In genomic region chr7:27890205-27890849, GRCh38 we compare ENCODE assay signal across 13 cellular contexts.
A peak's percentile ranks its signal among the peaks of the same experiment; 100 is the strongest.
DNase-seq lines count a peak whose midpoint lies in the region; ATAC-seq and TF ChIP-seq lines count a peak whose summit lies in the region.
"Had no signal": no experiment of that assay in that cellular context is flagged by ENCODE, and none has a peak within 500 bp of the region (broad histone marks: within the 10 kb centered on the region; RNA-seq: fewer than 3 reads in every experiment).

No MANE protein-coding gene starts in this region.

- H3K27me3 ChIP-seq in KMS-11 (ENCODE audit: insufficient read depth, low read depth), result no peaks in the 10 kb centered on the region
- H3K27me3 ChIP-seq: hepatocyte, spleen had no signal

- H3K36me3 ChIP-seq in KMS-11 (ENCODE audit: insufficient read depth), result no peaks in the 10 kb centered on the region

- peak overlapping the region; percentile 51 for H3K4me2 ChIP-seq in KMS-11
- H3K4me2 ChIP-seq: hepatocyte had no signal

- no peak overlapping the region for H3K4me3 ChIP-seq in KMS-11 (IDR thresholded peaks at IDR 0.05; ENCODE audit: insufficient read depth, low read depth, low read length)
- H3K4me3 ChIP-seq: GM23248, hepatocyte, spleen had no signal

- ATAC-seq in GM18508 (IDR thresholded peaks at IDR 0.05; ENCODE audit: insufficient read depth, unreplicated experiment) (peak; percentile 97), GM19455 (IDR thresholded peaks at IDR 0.05; ENCODE audit: unreplicated experiment) (peak; percentile 99), HG02885 (IDR thresholded peaks at IDR 0.05; ENCODE audit: poor library complexity, unreplicated experiment) (peak; percentile 99)

- H4K20me1 ChIP-seq in KMS-11 (ENCODE audit: insufficient read depth), result no peaks in the 10 kb centered on the region

- no peak overlapping the region for H3K9ac ChIP-seq in KMS-11
- H3K9ac ChIP-seq: GM23248 had no signal

- no peak overlapping the region for H3K27ac ChIP-seq in KMS-11
- H3K27ac ChIP-seq: GM23248, hepatocyte, spleen had no signal

- peaks cover 32% of the 10 kb centered on the region for H3K4me1 ChIP-seq in KMS-11 (ENCODE audit: low read depth, poor library complexity, severe bottlenecking)

- no peak for TF ChIP-seq CTCF in KMS-11 (conservative IDR thresholded peaks at IDR 0.05; ENCODE audit: low read depth, low read length)

- H2AFZ ChIP-seq in KMS-11 (ENCODE audit: low read depth), result no peak overlapping the region
- H2AFZ ChIP-seq: GM23248, hepatocyte had no signal

- H3K79me2 ChIP-seq in KMS-11 (ENCODE audit: insufficient read depth, low read depth), result no peaks in the 10 kb centered on the region
- H3K79me2 ChIP-seq: hepatocyte had no signal

- no peak for DNase-seq in A172 (ENCODE audit: low spot score)
- no peak for DNase-seq in SW 1271 (lab: John Stamatoyannopoulos, UW)
- no peak for DNase-seq in 8988T
- no peak for DNase-seq in SHP77 (lab: John Stamatoyannopoulos, UW)
- DNase-seq: activated effector memory CD4-positive, alpha-beta T cell treated with anti-CD3 and anti-CD28 coated beads, Interleukin-2, amount 50 U/mL, for 16 hours; GM23248; spleen; stimulated activated naive CD4-positive, alpha-beta T cell had no signal
